ENCODE assay signal across 10 cellular contexts in the genomic region with DNA sequence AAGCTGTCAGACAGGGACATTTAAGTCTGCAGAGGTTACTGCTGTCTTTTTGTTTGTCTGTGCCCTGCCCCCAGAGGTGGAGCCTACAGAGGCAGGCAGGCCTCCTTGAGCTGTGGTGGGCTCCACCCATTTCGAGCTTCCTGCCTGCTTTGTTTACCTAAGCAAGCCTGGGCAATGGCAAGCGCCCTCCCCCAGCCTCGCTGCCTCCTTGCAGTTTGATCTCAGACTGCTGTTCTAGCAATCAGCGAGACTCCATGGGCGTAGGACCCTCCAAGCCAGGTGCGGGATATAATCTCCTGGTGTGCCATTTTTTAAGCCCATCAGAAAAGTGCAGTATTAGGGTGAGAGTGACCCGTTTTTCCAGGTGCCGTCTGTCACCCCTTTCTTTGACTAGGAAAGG. TPM values are rescaled to one million over a fixed set of nuclear protein-coding genes. Genes with fewer than 3 reads are reported as not detected.
DNase-seq lines count a peak whose midpoint lies in the region; FAIRE-seq and TF ChIP-seq lines count a peak whose summit lies in the region.
"Not testable (repeated sequence)": the region's sequence is repeated elsewhere in the genome, so short reads cannot be mapped to it uniquely, and the experiment has no call there.
"Had no signal": no experiment of that assay in that cellular context is flagged by ENCODE, and none has a peak within 500 bp of the region (broad histone marks: within the 10 kb centered on the region; RNA-seq: fewer than 3 reads in every experiment).

No MANE protein-coding gene starts in this region.

- not testable (repeated sequence) for H3K27ac ChIP-seq in MM.1S (ENCODE audit: low read length)

- not testable (repeated sequence) for H4K20me1 ChIP-seq in MM.1S (ENCODE audit: insufficient read depth, low read length)

- not testable (repeated sequence) for TF ChIP-seq POLR2A in GM12891 (IDR thresholded peaks at IDR 0.05; ENCODE audit: low read depth, low read length)

- not testable (repeated sequence) for H3K4me1 ChIP-seq in MM.1S (ENCODE audit: low read length)

- not testable (repeated sequence) for TF ChIP-seq CTCF in MM.1S (IDR thresholded peaks at IDR 0.05; ENCODE audit: low read length); bronchial epithelial cell (IDR thresholded peaks at IDR 0.05; ENCODE audit: insufficient read depth, low read length, severe bottlenecking); epithelial cell of esophagus (IDR thresholded peaks at IDR 0.05; ENCODE audit: insufficient read depth, low read depth, low read length, missing control alignments)

- DNase-seq in GM12891 (ENCODE audit: insufficient read length, low spot score) = not testable (repeated sequence)
- DNase-seq in MM.1S (peak; percentile 28), RPMI8226 (peak; percentile 3), bronchial epithelial cell (ENCODE audit: low read depth) (peak; percentile 7), epithelial cell of esophagus (ENCODE audit: low read depth) (peak; percentile 9), posterior vena cava (ENCODE audit: low spot score) (peak; percentile 29)

- not testable (repeated sequence) for H3F3A ChIP-seq in MM.1S (ENCODE audit: insufficient read depth, low read length)

- not testable (repeated sequence) for H3K9ac ChIP-seq in MM.1S (ENCODE audit: low read length)

- intact Hi-C loops in posterior vena cava (cut with DNase I) = not testable (repeated sequence)

- FAIRE-seq in GM12891 (lab: Jason Lieb, UNC) = peak; percentile 23
- FAIRE-seq in bronchial epithelial cell (lab: Jason Lieb, UNC) = not testable (repeated sequence)

- not testable (repeated sequence) for H3K27me3 ChIP-seq in MM.1S (replicated peaks; ENCODE audit: insufficient read depth, low read length); bronchial epithelial cell (ENCODE audit: control insufficient read depth, insufficient read depth, low read length)

- not testable (repeated sequence) for H3K9me3 ChIP-seq in MM.1S (replicated peaks; ENCODE audit: insufficient read depth, low read length)

- H3K4me3 ChIP-seq in MM.1S (ENCODE audit: low read length); bronchial epithelial cell (ENCODE audit: low read depth, low read length); epithelial cell of esophagus (ENCODE audit: low read length): not testable (repeated sequence)

- H3K36me3 ChIP-seq in MM.1S (replicated peaks; ENCODE audit: insufficient read depth, low read length); bronchial epithelial cell (ENCODE audit: control insufficient read depth, insufficient read depth, low read length): not testable (repeated sequence)

- not testable (repeated sequence) for H3K9me2 ChIP-seq in MM.1S (replicated peaks; ENCODE audit: insufficient read depth, low read length)

- H2AFZ ChIP-seq in MM.1S (ENCODE audit: low read length) = not testable (repeated sequence)

- H3K4me2 ChIP-seq in MM.1S (ENCODE audit: low read depth, low read length) = not testable (repeated sequence)

- H3K79me2 ChIP-seq in MM.1S (ENCODE audit: low read length) = not testable (repeated sequence)

RNA-seq across cellular contexts. Expression of a gene that starts 53.6 kb away (rescaled TPM):
- 10.7 TPM for polyA plus RNA-seq in GM12891 (2012; ENCODE audit: low read depth, missing spikeins)
- total RNA-seq in bronchial epithelial cell (3.8 and 5.3 TPM in 2 replicates), posterior vena cava (1 to 10 TPM; 3.2 to 3.9 TPM)
- total RNA-seq: A673; CD4-positive, CD25-positive, alpha-beta regulatory T cell had no signal
- polyA plus RNA-seq: CD14-positive monocyte; CD4-positive, CD25-positive, alpha-beta regulatory T cell; CD8-positive, alpha-beta memory T cell had no signal
